In the genomic region with DNA sequence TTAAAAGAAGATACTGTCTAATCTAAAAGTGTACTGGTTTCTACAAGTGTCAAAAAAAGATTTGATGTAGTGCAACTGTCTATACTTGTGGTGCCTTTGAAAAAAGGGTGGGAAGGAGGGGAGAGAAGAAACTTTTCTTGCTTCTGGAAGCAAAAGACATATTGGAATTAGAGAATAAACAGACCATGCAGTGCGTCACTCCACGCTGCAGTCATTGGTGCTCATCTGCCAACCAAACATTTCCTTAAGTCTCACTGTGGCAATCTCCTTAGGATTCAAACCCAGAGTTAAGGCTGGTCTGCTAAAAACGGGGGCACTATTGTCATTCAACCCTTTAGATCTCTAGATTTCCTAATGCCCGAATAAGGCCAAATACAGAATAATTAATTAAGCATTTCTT, we compare ENCODE assay signal across 25 cellular contexts.
"Had no signal": no experiment of that assay in that cellular context is flagged by ENCODE, and none has a peak within 500 bp of the region (broad histone marks: within the 10 kb centered on the region; RNA-seq: fewer than 3 reads in every experiment).

No MANE protein-coding gene starts in this region.

- H3K4me1 ChIP-seq: left ventricle myocardium inferior, psoas muscle, right lobe of liver, stomach, transverse colon had no signal

- H3K27ac ChIP-seq: hepatocyte, left ventricle myocardium inferior, lower lobe of right lung, neutrophil, psoas muscle, right lobe of liver, stomach, thoracic aorta, transverse colon had no signal

- H3K27me3 ChIP-seq: dorsolateral prefrontal cortex, hepatocyte, neutrophil, right lobe of liver, spleen, stomach, transverse colon had no signal

- H3K9me3 ChIP-seq: lower lobe of right lung, psoas muscle, right lobe of liver, stomach, thoracic aorta, transverse colon had no signal

- FAIRE-seq: kidney had no signal

- H3K27ac Mint-ChIP-seq: nephron had no signal

- H2AFZ ChIP-seq: hepatocyte had no signal

- H3K4me2 ChIP-seq: hepatocyte had no signal

- H3K9me3 Mint-ChIP-seq: nephron had no signal

- H3K4me3 Mint-ChIP-seq: memory B cell, nephron had no signal

- ATAC-seq: left cardiac atrium, lower lobe of right lung, psoas muscle, right lobe of liver had no signal

- H3K27me3 Mint-ChIP-seq: memory B cell, naive B cell had no signal

- H3K4me3 ChIP-seq: dorsolateral prefrontal cortex, hepatocyte, left ventricle myocardium inferior, lower lobe of right lung, psoas muscle, right lobe of liver, spleen, stomach, thoracic aorta, transverse colon had no signal

- DNase-seq: cortex of kidney; dorsolateral prefrontal cortex; effector CD8-positive, alpha-beta T cell; foreskin melanocyte; head of caudate nucleus; kidney; left cardiac atrium; left ventricle myocardium inferior; lower lobe of right lung; midbrain; naive B cell; psoas muscle; retina; right lobe of liver; spleen; stimulated activated CD4-positive, alpha-beta T cell treated with anti-CD3 and anti-CD28 coated beads, Interleukin-2, amount 100 ng/mL, for 24 hours; stimulated activated naive CD4-positive, alpha-beta T cell; stomach; substantia nigra; transverse colon had no signal

- H3K79me2 ChIP-seq: hepatocyte had no signal
